In genomic region chr19:18733196-18733647, GRCh38 we compare ENCODE assay signal across 13 cellular contexts. TPM values are rescaled to one million over a fixed set of nuclear protein-coding genes. Genes with fewer than 3 reads are reported as not detected.
DNase-seq lines count a peak whose midpoint lies in the region; ATAC-seq, FAIRE-seq and TF ChIP-seq lines count a peak whose summit lies in the region.
"Had no signal": no experiment of that assay in that cellular context is flagged by ENCODE, and none has a peak within 500 bp of the region (broad histone marks: within the 10 kb centered on the region; RNA-seq: fewer than 3 reads in every experiment).

No MANE protein-coding gene starts in this region.

- H3K4me3 ChIP-seq in BLaER1, result no peak overlapping the region
- H3K4me3 ChIP-seq in endodermal cell (ENCODE audit: low read length), result no peak overlapping the region
- H3K4me3 ChIP-seq in neural progenitor cell, result no peak overlapping the region
- no peak overlapping the region for H3K4me3 ChIP-seq in small intestine (ENCODE audit: low read depth in 1 of 2, low read length in 2 of 2)

- no peaks in the 10 kb centered on the region for H3K79me2 ChIP-seq in neural progenitor cell (ENCODE audit: low read depth)

- peaks cover 5% of the 10 kb centered on the region for H3F3A ChIP-seq in neural progenitor cell (ENCODE audit: low read depth)

- WGBS in endodermal cell (ENCODE audit: insufficient coverage in 1 of 2, insufficient read length in 1 of 2), 2 experiments, result 88 to 90% methylated on average over 10 to 11 of the region's 11 CpGs
- 57 to 77% (median 63%) methylated on average over 11 of the region's 11 CpGs for WGBS in small intestine, 3 donors

- no peaks in the 10 kb centered on the region for H3K27me3 Mint-ChIP-seq in endodermal cell (ENCODE audit: insufficient read depth)
- H3K27me3 Mint-ChIP-seq in neural progenitor cell (ENCODE audit: insufficient read depth, low read depth), result peaks cover 4% of the 10 kb centered on the region
- H3K27me3 Mint-ChIP-seq in activated naive CD4-positive, alpha-beta T cell treated with anti-CD3 and anti-CD28 coated beads, Interleukin-2, amount 10 ng/mL, durations not matched to agents 7 days and 5 days, result no peaks in the 10 kb centered on the region
- H3K27me3 Mint-ChIP-seq: memory B cell had no signal

- no peaks in the 10 kb centered on the region for H3K27me3 ChIP-seq in BLaER1
- no peaks in the 10 kb centered on the region for H3K27me3 ChIP-seq in endodermal cell (ENCODE audit: control insufficient read depth, insufficient read depth, low read length, poor library complexity, severe bottlenecking)
- no peaks in the 10 kb centered on the region for H3K27me3 ChIP-seq in neural progenitor cell
- H3K27me3 ChIP-seq in small intestine (ENCODE audit: control insufficient read depth in 2 of 2, insufficient read depth in 2 of 2, low read length in 2 of 2), result no peaks in the 10 kb centered on the region

- H3K4me2 ChIP-seq in BLaER1 (peak overlapping the region; percentile 87), neural progenitor cell (no peak overlapping the region)

- H3K27ac Mint-ChIP-seq in endodermal cell, result peak overlapping the region; percentile 38
- peak overlapping the region; percentile 66 for H3K27ac Mint-ChIP-seq in neural progenitor cell
- no peak overlapping the region for H3K27ac Mint-ChIP-seq in activated naive CD4-positive, alpha-beta T cell treated with anti-CD3 and anti-CD28 coated beads, Interleukin-2, amount 10 ng/mL, durations not matched to agents 7 days and 5 days
- H3K27ac Mint-ChIP-seq: activated T-cell treated with anti-CD3 and anti-CD28 coated beads, Interleukin-2, amount 50 U/mL, for 72 hours; memory B cell had no signal

- no peak for TF ChIP-seq CTCF in endodermal cell (conservative IDR thresholded peaks at IDR 0.05)
- no peak for TF ChIP-seq CTCF in neural progenitor cell (IDR thresholded peaks at IDR 0.05)

- ATAC-seq in GM18873 (IDR thresholded peaks at IDR 0.05; ENCODE audit: low FRiP score, unreplicated experiment), result no peak
- ATAC-seq: activated T-cell treated with anti-CD3 and anti-CD28 coated beads, Interleukin-2, amount 50 U/mL, for 72 hours had no signal

- no peaks in the 10 kb centered on the region for H3K36me3 ChIP-seq in BLaER1
- H3K36me3 ChIP-seq in endodermal cell (ENCODE audit: control insufficient read depth, insufficient read depth, low read length), result no peaks in the 10 kb centered on the region
- no peaks in the 10 kb centered on the region for H3K36me3 ChIP-seq in neural progenitor cell
- H3K36me3 ChIP-seq in small intestine (ENCODE audit: control insufficient read depth in 2 of 2, insufficient read depth in 2 of 2, low read length in 2 of 2), result no peaks in the 10 kb centered on the region

- no peak for FAIRE-seq in small intestine (lab: Jason Lieb, UNC)

- H3K4me1 ChIP-seq in BLaER1 (peaks cover 91% of the 10 kb centered on the region), endodermal cell (ENCODE audit: control insufficient read depth, insufficient read depth, low read length) (peaks cover 19% of the 10 kb centered on the region), neural progenitor cell (peaks cover 10% of the 10 kb centered on the region), small intestine (ENCODE audit: control insufficient read depth in 2 of 2, insufficient read depth in 1 of 2, low read depth in 1 of 2, low read length in 1 of 2) (peaks cover 0 to 2% of the 10 kb centered on the region in 2 donors)

- H3K4me1 Mint-ChIP-seq in endodermal cell (peaks cover 37% of the 10 kb centered on the region), neural progenitor cell (peaks cover 35% of the 10 kb centered on the region)
- H3K4me1 Mint-ChIP-seq in activated naive CD4-positive, alpha-beta T cell treated with anti-CD3 and anti-CD28 coated beads, Interleukin-2, amount 10 ng/mL, durations not matched to agents 7 days and 5 days, result no peaks in the 10 kb centered on the region

- peaks cover 40% of the 10 kb centered on the region; the same call in 1 of the 2 replicates for H4K20me1 ChIP-seq in BLaER1
- peaks cover 40% of the 10 kb centered on the region for H4K20me1 ChIP-seq in neural progenitor cell (ENCODE audit: low read depth)

- peak; percentile 60 for DNase-seq in NCI-H2029 (lab: John Stamatoyannopoulos, UW)
- DNase-seq in endodermal cell, result no peak
- DNase-seq in neural progenitor cell (ENCODE audit: low spot score), result no peak
- no peak for DNase-seq in activated naive CD4-positive, alpha-beta T cell treated with anti-CD3 and anti-CD28 coated beads, Interleukin-2, amount 10 ng/mL, durations not matched to agents 7 days and 5 days
- DNase-seq in activated effector memory CD4-positive, alpha-beta T cell treated with Interleukin-2 at 50 U/mL for 16 hours, result no peak
- no peak for DNase-seq in small intestine
- DNase-seq: activated T-cell treated with anti-CD3 and anti-CD28 coated beads, Interleukin-2, amount 50 U/mL, for 72 hours; NCI-H146; stimulated activated CD4-positive, alpha-beta T cell treated with anti-CD3 and anti-CD28 coated beads, Interleukin-12 subunit alpha, Interleukin-12 subunit beta, amount 100 ng/mL, for 4 hours had no signal

- H3K9me3 Mint-ChIP-seq in endodermal cell (no peaks in the 10 kb centered on the region), neural progenitor cell (no peaks in the 10 kb centered on the region)
- H3K9me3 Mint-ChIP-seq in activated naive CD4-positive, alpha-beta T cell treated with anti-CD3 and anti-CD28 coated beads, Interleukin-2, amount 10 ng/mL, durations not matched to agents 7 days and 5 days, result no peaks in the 10 kb centered on the region
- H3K9me3 Mint-ChIP-seq: activated T-cell treated with anti-CD3 and anti-CD28 coated beads, Interleukin-2, amount 50 U/mL, for 72 hours; memory B cell had no signal

- H3K27ac ChIP-seq in BLaER1, result peak overlapping the region; percentile 81
- H3K27ac ChIP-seq in endodermal cell (ENCODE audit: low read depth, low read length), result no peak overlapping the region
- no peak overlapping the region for H3K27ac ChIP-seq in neural progenitor cell
- H3K27ac ChIP-seq in small intestine (ENCODE audit: low read depth in 1 of 2, low read length in 1 of 2), result no peak overlapping the region
- H3K27ac ChIP-seq: RWPE1 had no signal

- CTCF ChIA-PET in activated naive CD4-positive, alpha-beta T cell treated with anti-CD3 and anti-CD28 coated beads, Interleukin-2, amount 10 ng/mL, durations not matched to agents 7 days and 5 days (lab: Charles Lee), result no interaction called here

- H3K9ac ChIP-seq in BLaER1 (peak overlapping the region; percentile 50), endodermal cell (ENCODE audit: extremely low read depth, low read length, poor library complexity, severe bottlenecking) (no peak overlapping the region), neural progenitor cell (no peak overlapping the region)

- H3K9me3 ChIP-seq in BLaER1, result no peaks in the 10 kb centered on the region
- no peaks in the 10 kb centered on the region for H3K9me3 ChIP-seq in endodermal cell (ENCODE audit: control insufficient read depth, low read length)
- no peaks in the 10 kb centered on the region for H3K9me3 ChIP-seq in neural progenitor cell (ENCODE audit: low read depth)
- H3K9me3 ChIP-seq in small intestine (ENCODE audit: control insufficient read depth, low read depth), result no peaks in the 10 kb centered on the region

- peaks cover 3% of the 10 kb centered on the region for H3K36me3 Mint-ChIP-seq in endodermal cell (ENCODE audit: low read depth)
- no peaks in the 10 kb centered on the region for H3K36me3 Mint-ChIP-seq in neural progenitor cell
- no peaks in the 10 kb centered on the region for H3K36me3 Mint-ChIP-seq in activated naive CD4-positive, alpha-beta T cell treated with anti-CD3 and anti-CD28 coated beads, Interleukin-2, amount 10 ng/mL, durations not matched to agents 7 days and 5 days

- H2AFZ ChIP-seq in neural progenitor cell (replicated peaks), result no peak overlapping the region

- H3K4me3 Mint-ChIP-seq in endodermal cell (no peak overlapping the region), neural progenitor cell (no peak overlapping the region)
- no peak overlapping the region for H3K4me3 Mint-ChIP-seq in activated naive CD4-positive, alpha-beta T cell treated with anti-CD3 and anti-CD28 coated beads, Interleukin-2, amount 10 ng/mL, durations not matched to agents 7 days and 5 days
- H3K4me3 Mint-ChIP-seq: activated T-cell treated with anti-CD3 and anti-CD28 coated beads, Interleukin-2, amount 50 U/mL, for 72 hours; memory B cell had no signal

RNA-seq across cellular contexts. Expression of gene CRTC1, which starts 49.7 kb away (rescaled TPM):
- total RNA-seq in endodermal cell (10 to 100 TPM; 26.6 to 29.7 TPM), neural progenitor cell (ENCODE audit: low replicate concordance) (2.4 and 5.7 TPM in 2 replicates)
- polyA plus RNA-seq in endodermal cell (2013, experiment 1 of 2), result 20.4 TPM
- 17.5 TPM for polyA plus RNA-seq in endodermal cell (2013, experiment 2 of 2)
- polyA plus RNA-seq in small intestine, result 1 to 10 TPM; 5.8 to 7.3 (median 6.2) TPM

RNA-seq across cellular contexts. Expression of gene COMP, which starts 57.9 kb away (rescaled TPM):
- total RNA-seq in endodermal cell (not detected), neural progenitor cell (ENCODE audit: low replicate concordance) (not detected in 2 replicates)
- 0.96 TPM for polyA plus RNA-seq in endodermal cell (2013, experiment 1 of 2)
- 1.8 TPM for polyA plus RNA-seq in endodermal cell (2013, experiment 2 of 2)
- polyA plus RNA-seq in small intestine, result 1 to 10 TPM in 1 of 3 donors, not detected in 2; 1.8 TPM
- total RNA-seq: activated T-cell treated with anti-CD3 and anti-CD28 coated beads, Interleukin-2, amount 50 U/mL, for 72 hours had no signal
